ENCODE assay signal across 16 cellular contexts in the genomic region with DNA sequence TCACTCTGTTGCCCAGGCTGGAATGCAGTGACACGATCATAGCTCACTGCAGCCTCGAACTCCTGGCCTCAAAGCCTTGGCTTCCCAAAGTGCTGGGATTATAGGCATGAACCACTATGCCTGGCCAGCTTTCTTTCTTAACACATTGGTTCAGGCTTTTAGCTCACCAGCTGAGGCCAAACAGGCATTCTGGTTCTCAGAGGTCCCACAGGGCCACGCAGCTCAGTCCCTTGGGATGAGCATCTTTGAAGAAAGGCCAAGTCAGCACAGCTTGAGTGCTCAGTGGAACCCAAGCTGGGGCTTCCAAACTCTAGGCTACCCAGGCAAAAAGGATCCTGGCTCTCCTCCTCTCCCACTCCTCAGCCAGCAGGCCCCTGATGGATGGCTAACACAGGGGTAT. TPM values are rescaled to one million over a fixed set of nuclear protein-coding genes. Genes with fewer than 3 reads are reported as not detected.
DNase-seq lines count a peak whose midpoint lies in the region; ATAC-seq and TF ChIP-seq lines count a peak whose summit lies in the region.
"Had no signal": no experiment of that assay in that cellular context is flagged by ENCODE, and none has a peak within 500 bp of the region (broad histone marks: within the 10 kb centered on the region; RNA-seq: fewer than 3 reads in every experiment).

No MANE protein-coding gene starts in this region.

- H3K36me3 ChIP-seq in neuronal stem cell (replicated peaks in 1 of 2; ENCODE audit: control insufficient read depth in 2 of 2, insufficient read depth in 2 of 2, low read length in 2 of 2) (no peaks in the 10 kb centered on the region), mesenchymal stem cell (ENCODE audit: control insufficient read depth in 1 of 2, insufficient read depth in 2 of 2, low read depth in 1 of 2, low read length in 2 of 2) (no peaks in the 10 kb centered on the region)

- H3K27me3 ChIP-seq in neuronal stem cell (ENCODE audit: control insufficient read depth in 3 of 3, insufficient read depth in 3 of 3, low read depth in 1 of 3, low read length in 3 of 3) (peaks cover 0 to 55% (median 15%) of the 10 kb centered on the region in 3 experiments), mesenchymal stem cell (ENCODE audit: control insufficient read depth in 1 of 2, insufficient read depth in 1 of 2, low read length in 2 of 2) (peaks cover 47 to 49% of the 10 kb centered on the region in 2 experiments)

- H4K91ac ChIP-seq in neuronal stem cell (ENCODE audit: low read depth, low read length, poor library complexity) (no peak overlapping the region), mesenchymal stem cell (ENCODE audit: low read length) (no peak overlapping the region)

- no peak for ATAC-seq in activated CD8-positive, alpha-beta memory T cell treated with anti-CD3 and anti-CD28 coated beads, Interleukin-2, amount 10 ng/mL, durations not matched to agents 7 days and 5 days
- ATAC-seq in GM18867 (IDR thresholded peaks at IDR 0.05; ENCODE audit: unreplicated experiment) (no peak), GM19328 (IDR thresholded peaks at IDR 0.05; ENCODE audit: unreplicated experiment) (no peak)
- ATAC-seq: foreskin keratinocyte, left ventricle myocardium superior had no signal

- H2BK120ac ChIP-seq in neuronal stem cell (ENCODE audit: low read depth, low read length), result no peak overlapping the region
- H2BK120ac ChIP-seq in mesenchymal stem cell (ENCODE audit: low read depth, low read length), result no peak overlapping the region

- H2BK15ac ChIP-seq in neuronal stem cell (ENCODE audit: low read length) (no peak overlapping the region), mesenchymal stem cell (ENCODE audit: low read depth, poor library complexity, severe bottlenecking) (no peak overlapping the region)

- no peak overlapping the region for H3K9ac ChIP-seq in neuronal stem cell (ENCODE audit: low read depth, low read length, poor library complexity)
- no peak overlapping the region for H3K9ac ChIP-seq in mesenchymal stem cell (ENCODE audit: low read length)

- no peak for DNase-seq in activated CD8-positive, alpha-beta memory T cell treated with anti-CD3 and anti-CD28 coated beads, Interleukin-2, amount 10 ng/mL, durations not matched to agents 7 days and 5 days
- DNase-seq in activated CD8-positive, alpha-beta memory T cell treated with anti-CD3 and anti-CD28 coated beads for 24 hours, result no peak
- no peak for DNase-seq in activated naive CD8-positive, alpha-beta T cell treated with anti-CD3 and anti-CD28 coated beads for 36 hours
- DNase-seq in neuronal stem cell (ENCODE audit: low spot score), result no peak
- no peak for DNase-seq in mesenchymal stem cell
- DNase-seq: COR-L47; foreskin keratinocyte; H7; left ventricle myocardium superior; NCI-H146; NCI-H226; stimulated activated naive CD4-positive, alpha-beta T cell treated with Interleukin-2 at 50 U/mL for 16 hours had no signal

- TF ChIP-seq CTCF in GM12875 (IDR thresholded peaks at IDR 0.05; ENCODE audit: borderline replicate concordance, insufficient read depth, low read depth, low read length), result no peak

- peak overlapping the region; percentile 97 for H3K4me3 Mint-ChIP-seq in activated CD8-positive, alpha-beta memory T cell treated with anti-CD3 and anti-CD28 coated beads, Interleukin-2, amount 10 ng/mL, durations not matched to agents 7 days and 5 days
- H3K4me3 Mint-ChIP-seq in activated naive CD8-positive, alpha-beta T cell treated with anti-CD3 and anti-CD28 coated beads for 36 hours, result peak overlapping the region; percentile 93

- H3K9me3 ChIP-seq in neuronal stem cell (replicated peaks in 1 of 2; ENCODE audit: control insufficient read depth in 2 of 2, insufficient read depth in 1 of 2, low read depth in 1 of 2, low read length in 2 of 2), result no peaks in the 10 kb centered on the region
- H3K9me3 ChIP-seq in mesenchymal stem cell (ENCODE audit: control insufficient read depth, low read length), result peaks cover 2% of the 10 kb centered on the region

- H3K9me3 Mint-ChIP-seq in activated CD8-positive, alpha-beta memory T cell treated with anti-CD3 and anti-CD28 coated beads, Interleukin-2, amount 10 ng/mL, durations not matched to agents 7 days and 5 days (ENCODE audit: low read depth), result peaks cover 5% of the 10 kb centered on the region
- H3K9me3 Mint-ChIP-seq in activated naive CD8-positive, alpha-beta T cell treated with anti-CD3 and anti-CD28 coated beads for 36 hours, result peaks cover 8% of the 10 kb centered on the region

- peak overlapping the region; percentile 98 for H3K4me3 ChIP-seq in GM12875 (ENCODE audit: low read depth, low read length)
- no peak overlapping the region for H3K4me3 ChIP-seq in neuronal stem cell (ENCODE audit: low read length in 2 of 2)
- H3K4me3 ChIP-seq in mesenchymal stem cell (ENCODE audit: insufficient read depth in 1 of 2, low read depth in 1 of 2, low read length in 2 of 2), result no peak overlapping the region

- peaks cover 56% of the 10 kb centered on the region for H3K36me3 Mint-ChIP-seq in activated CD8-positive, alpha-beta memory T cell treated with anti-CD3 and anti-CD28 coated beads, Interleukin-2, amount 10 ng/mL, durations not matched to agents 7 days and 5 days
- peaks cover 46% of the 10 kb centered on the region for H3K36me3 Mint-ChIP-seq in activated naive CD8-positive, alpha-beta T cell treated with anti-CD3 and anti-CD28 coated beads for 36 hours

- H2AK5ac ChIP-seq in neuronal stem cell (ENCODE audit: low read depth, low read length), result peak overlapping the region; percentile 4
- H2AK5ac ChIP-seq in mesenchymal stem cell (ENCODE audit: low read length, severe bottlenecking), result no peak overlapping the region

- H3K27ac ChIP-seq in neuronal stem cell (replicated peaks; ENCODE audit: low read length) (peak overlapping the region; percentile 36), mesenchymal stem cell (ENCODE audit: low read length, poor library complexity, severe bottlenecking) (no peak overlapping the region)
- H3K27ac ChIP-seq: foreskin keratinocyte had no signal

- H4K8ac ChIP-seq in neuronal stem cell (ENCODE audit: low read depth, low read length) (no peak overlapping the region), mesenchymal stem cell (ENCODE audit: low read length) (no peak overlapping the region)

- H2AFZ ChIP-seq in neuronal stem cell (ENCODE audit: low read length) (no peak overlapping the region), mesenchymal stem cell (ENCODE audit: low read depth, low read length) (no peak overlapping the region)

- H3K4me2 ChIP-seq in neuronal stem cell (ENCODE audit: insufficient read depth, low read length, poor library complexity, severe bottlenecking), result no peak overlapping the region
- no peak overlapping the region for H3K4me2 ChIP-seq in mesenchymal stem cell (ENCODE audit: low read length, poor library complexity, severe bottlenecking)

- no CpG with 5 or more reads among the region's 3 CpGs for WGBS in neuronal stem cell (ENCODE audit: extremely low coverage in 2 of 2, insufficient read length in 2 of 2, insufficient replicate concordance in 1 of 2), 2 donors
- 77% methylated on average over 3 of the region's 3 CpGs for WGBS in mesenchymal stem cell

- H3K4me1 Mint-ChIP-seq in activated CD8-positive, alpha-beta memory T cell treated with anti-CD3 and anti-CD28 coated beads, Interleukin-2, amount 10 ng/mL, durations not matched to agents 7 days and 5 days, result peaks cover 79% of the 10 kb centered on the region
- peaks cover 67% of the 10 kb centered on the region for H3K4me1 Mint-ChIP-seq in activated naive CD8-positive, alpha-beta T cell treated with anti-CD3 and anti-CD28 coated beads for 36 hours

- H3K4me1 ChIP-seq in neuronal stem cell (ENCODE audit: control insufficient read depth in 2 of 2, insufficient read depth in 1 of 2, low read depth in 1 of 2, low read length in 2 of 2) (peaks cover 0 to 15% of the 10 kb centered on the region in 2 donors), mesenchymal stem cell (ENCODE audit: control insufficient read depth, insufficient read depth, low read depth, low read length) (peaks cover 6% of the 10 kb centered on the region)
- H3K4me1 ChIP-seq: foreskin keratinocyte had no signal

- H3K27me3 Mint-ChIP-seq in activated CD8-positive, alpha-beta memory T cell treated with anti-CD3 and anti-CD28 coated beads, Interleukin-2, amount 10 ng/mL, durations not matched to agents 7 days and 5 days, result no peaks in the 10 kb centered on the region
- no peaks in the 10 kb centered on the region for H3K27me3 Mint-ChIP-seq in activated naive CD8-positive, alpha-beta T cell treated with anti-CD3 and anti-CD28 coated beads for 36 hours

- H3K18ac ChIP-seq in neuronal stem cell (ENCODE audit: low read length), result peak overlapping the region; percentile 93
- H3K18ac ChIP-seq in mesenchymal stem cell (ENCODE audit: low read depth in 1 of 2, low read length in 2 of 2), result no peak overlapping the region

- H2BK5ac ChIP-seq in neuronal stem cell (ENCODE audit: low read length) (peak overlapping the region; percentile 15), mesenchymal stem cell (ENCODE audit: low read depth, low read length, poor library complexity, severe bottlenecking) (no peak overlapping the region)

- peak overlapping the region; percentile 91 for H3K27ac Mint-ChIP-seq in activated CD8-positive, alpha-beta memory T cell treated with anti-CD3 and anti-CD28 coated beads, Interleukin-2, amount 10 ng/mL, durations not matched to agents 7 days and 5 days
- peak overlapping the region; percentile 94 for H3K27ac Mint-ChIP-seq in activated naive CD8-positive, alpha-beta T cell treated with anti-CD3 and anti-CD28 coated beads for 36 hours

- H3K23ac ChIP-seq in neuronal stem cell (ENCODE audit: low read depth, low read length, poor library complexity) (no peak overlapping the region), mesenchymal stem cell (ENCODE audit: low read length in 2 of 2) (no peak overlapping the region)

- CTCF ChIA-PET in activated CD8-positive, alpha-beta memory T cell treated with anti-CD3 and anti-CD28 coated beads, Interleukin-2, amount 10 ng/mL, durations not matched to agents 7 days and 5 days (lab: Charles Lee), result interaction anchor here (1.4 to 3.3 kb wide), 3 partner anchors 10 to 23 kb away, joined by 3 to 23 read pairs (median 17); no protein-coding TSS in a partner anchor

- H3K4ac ChIP-seq in neuronal stem cell (ENCODE audit: low read length) (no peak overlapping the region), mesenchymal stem cell (ENCODE audit: low read depth in 1 of 2, low read length in 2 of 2) (no peak overlapping the region)

- H2BK12ac ChIP-seq in neuronal stem cell (ENCODE audit: low read length), result no peak overlapping the region
- no peak overlapping the region for H2BK12ac ChIP-seq in mesenchymal stem cell (ENCODE audit: low read length in 2 of 2)

- H3K14ac ChIP-seq in neuronal stem cell (ENCODE audit: low read length) (no peak overlapping the region), mesenchymal stem cell (ENCODE audit: low read length in 2 of 2) (no peak overlapping the region)

- H3K79me1 ChIP-seq in neuronal stem cell (ENCODE audit: low read depth, low read length), result no peaks in the 10 kb centered on the region
- H3K79me1 ChIP-seq in mesenchymal stem cell (replicated peaks; ENCODE audit: low read length, poor library complexity, severe bottlenecking), result no peaks in the 10 kb centered on the region

RNA-seq across cellular contexts. Expression of a gene that starts 2.5 kb away (rescaled TPM):
- total RNA-seq in activated CD8-positive, alpha-beta memory T cell treated with anti-CD3 and anti-CD28 coated beads, Interleukin-2, amount 10 ng/mL, durations not matched to agents 7 days and 5 days, result 10 to 100 TPM; 48.9 to 51.2 TPM
- 10 to 100 TPM; 27.9 to 32.6 TPM for total RNA-seq in activated naive CD8-positive, alpha-beta T cell treated with anti-CD3 and anti-CD28 coated beads for 36 hours
- polyA plus RNA-seq in neuronal stem cell (2013, experiment 1 of 2), result 1.1 TPM
- 0.89 TPM for polyA plus RNA-seq in neuronal stem cell (2013, experiment 2 of 2)
- not detected for polyA plus RNA-seq in mesenchymal stem cell (2013, experiment 1 of 2)
- not detected for polyA plus RNA-seq in mesenchymal stem cell (2013, experiment 2 of 2)
- total RNA-seq: foreskin keratinocyte, pulmonary artery endothelial cell had no signal
- polyA plus RNA-seq: foreskin keratinocyte had no signal

RNA-seq across cellular contexts. Expression of a gene that starts 58.3 kb away (rescaled TPM):
- under 1 TPM in 1 of 2 experiments, not detected in 1; 0.28 TPM for total RNA-seq in activated CD8-positive, alpha-beta memory T cell treated with anti-CD3 and anti-CD28 coated beads, Interleukin-2, amount 10 ng/mL, durations not matched to agents 7 days and 5 days
- total RNA-seq in activated naive CD8-positive, alpha-beta T cell treated with anti-CD3 and anti-CD28 coated beads for 36 hours, result under 1 TPM; 0.43 to 0.54 TPM
- 2.0 TPM for polyA plus RNA-seq in neuronal stem cell (2013, experiment 1 of 2)
- 2.0 TPM for polyA plus RNA-seq in neuronal stem cell (2013, experiment 2 of 2)
- 0.14 TPM for polyA plus RNA-seq in mesenchymal stem cell (2013, experiment 1 of 2)
- polyA plus RNA-seq in mesenchymal stem cell (2013, experiment 2 of 2), result 0.19 TPM
